Comparison of ENCODE assay signal across 9 cellular contexts in the genomic region with DNA sequence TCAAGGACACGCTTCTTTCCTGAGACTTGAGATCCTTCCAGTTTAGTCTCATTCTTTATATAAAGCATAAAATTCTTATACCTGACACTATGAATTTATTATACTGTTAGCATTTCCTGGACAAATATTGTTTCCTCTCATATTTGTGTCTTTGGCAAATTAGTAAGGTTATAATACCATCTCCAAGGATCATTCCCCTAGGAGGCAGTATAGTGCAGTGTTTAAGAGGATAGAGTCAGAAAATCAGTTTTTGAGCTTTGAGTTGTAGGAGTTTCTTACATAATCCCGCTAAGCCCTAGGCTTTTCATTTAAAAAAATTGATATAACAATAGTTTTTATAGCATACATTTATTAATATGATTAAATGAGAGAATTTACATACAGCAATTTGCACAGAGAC.
DNase-seq lines count a peak whose midpoint lies in the region; ATAC-seq and TF ChIP-seq lines count a peak whose summit lies in the region.
"Had no signal": no experiment of that assay in that cellular context is flagged by ENCODE, and none has a peak within 500 bp of the region (broad histone marks: within the 10 kb centered on the region; RNA-seq: fewer than 3 reads in every experiment).

No MANE protein-coding gene starts in this region.

- H3K79me2 ChIP-seq in neural progenitor cell (ENCODE audit: low read depth): no peaks in the 10 kb centered on the region

- no peak overlapping the region for H2AFZ ChIP-seq in neural progenitor cell (replicated peaks)

- no peak overlapping the region for H3K4me3 Mint-ChIP-seq in neural progenitor cell

- no peaks in the 10 kb centered on the region for H3K36me3 ChIP-seq in neural progenitor cell

- H4K20me1 ChIP-seq in neural progenitor cell (ENCODE audit: low read depth): no peaks in the 10 kb centered on the region

- H3K9me3 ChIP-seq in neural progenitor cell (ENCODE audit: low read depth): no peaks in the 10 kb centered on the region

- no peaks in the 10 kb centered on the region for H3F3A ChIP-seq in neural progenitor cell (ENCODE audit: low read depth)

- H3K4me3 ChIP-seq in neural progenitor cell: no peak overlapping the region

- H3K27ac Mint-ChIP-seq in neural progenitor cell: no peak overlapping the region

- H3K27me3 Mint-ChIP-seq in neural progenitor cell (ENCODE audit: insufficient read depth, low read depth): no peaks in the 10 kb centered on the region

- no peaks in the 10 kb centered on the region for H3K4me1 Mint-ChIP-seq in neural progenitor cell

- ATAC-seq in GM18909 (IDR thresholded peaks at IDR 0.05; ENCODE audit: poor library complexity, unreplicated experiment) (no peak), GM21723 (IDR thresholded peaks at IDR 0.05; ENCODE audit: unreplicated experiment) (no peak)

- no peak overlapping the region for H3K9ac ChIP-seq in neural progenitor cell

- H3K4me2 ChIP-seq in neural progenitor cell: no peak overlapping the region

- H3K9me3 Mint-ChIP-seq in neural progenitor cell: peaks cover 3% of the 10 kb centered on the region

- H3K27me3 ChIP-seq in neural progenitor cell: no peaks in the 10 kb centered on the region

- H3K27ac ChIP-seq in neural progenitor cell: no peak overlapping the region

- peak; percentile 49 for DNase-seq in GM03348 (ENCODE audit: low spot score)
- peak; percentile 19 for DNase-seq in NCI-H146 (lab: John Stamatoyannopoulos, UW)
- DNase-seq in cerebellum (ENCODE audit: low spot score): peak; percentile 0
- peak; percentile 43 for DNase-seq in neural progenitor cell (ENCODE audit: low spot score)
- DNase-seq in NCI-H1105 (lab: John Stamatoyannopoulos, UW): no peak
- no peak for DNase-seq in head of caudate nucleus
- DNase-seq: T1000 had no signal

- no peaks in the 10 kb centered on the region for H3K36me3 Mint-ChIP-seq in neural progenitor cell

- no peaks in the 10 kb centered on the region for H3K4me1 ChIP-seq in neural progenitor cell

- peak; percentile 70 for TF ChIP-seq CTCF in neural progenitor cell (IDR thresholded peaks at IDR 0.05)

- intact Hi-C loops in head of caudate nucleus (cut with DNase I): no loop called here

Comparison
In these comparisons a context has a peak if more than half of its experiments do, and no peak if none do; other contexts are left out.
1. DNase-seq: peak in GM03348 (single experiment), NCI-H146 (single experiment), cerebellum (single experiment) and neural progenitor cell (single experiment); none in NCI-H1105 (single experiment) and head of caudate nucleus (0 of 42).